In the genomic region with DNA sequence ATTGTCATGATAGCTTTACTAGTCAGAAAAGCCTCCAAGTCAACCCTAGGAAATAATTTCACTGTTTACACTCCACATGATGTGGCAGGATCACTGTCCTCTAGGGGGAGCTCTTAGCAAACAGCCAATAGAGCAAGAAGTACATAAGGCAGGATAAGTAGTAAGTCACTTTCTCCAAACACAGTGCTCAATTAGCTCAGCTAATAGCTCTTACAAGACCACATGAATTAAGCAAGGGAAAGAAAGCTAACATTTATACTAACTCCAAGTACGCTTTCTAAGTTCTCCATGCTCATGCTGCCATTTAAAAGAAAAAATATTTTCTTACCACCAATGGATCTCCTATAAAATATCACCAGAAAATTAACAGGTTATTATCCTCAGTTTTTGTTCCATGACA, we compare ENCODE assay signal across 9 cellular contexts.
A peak's percentile ranks its signal among the peaks of the same experiment; 100 is the strongest.
DNase-seq lines count a peak whose midpoint lies in the region; ATAC-seq, FAIRE-seq and TF ChIP-seq lines count a peak whose summit lies in the region.
"Had no signal": no experiment of that assay in that cellular context is flagged by ENCODE, and none has a peak within 500 bp of the region (broad histone marks: within the 10 kb centered on the region; RNA-seq: fewer than 3 reads in every experiment).

No MANE protein-coding gene starts in this region.

- H2AFZ ChIP-seq in H1 (ENCODE audit: low read length) (no peak overlapping the region), neural cell (ENCODE audit: low read depth, low read length) (no peak overlapping the region)

- H2BK5ac ChIP-seq in H1 (ENCODE audit: low read depth, low read length), result no peak overlapping the region

- H2BK15ac ChIP-seq in H1 (ENCODE audit: low read length), result no peak overlapping the region

- POLR2A ChIA-PET in activated B cell treated with CpG ODN at 0.5 μM for 24 hours (lab: Charles Lee) (interaction anchor here (0.9 to 2.0 kb wide), 3 partner anchors 102 to 410 kb away, joined by 3 to 9 read pairs (median 3); partner anchors contain the start of genes CEPT1 and DRAM2), H1 (lab: Charles Lee; ENCODE audit: partially characterized antibody) (no interaction called here)

- H4K20me1 ChIP-seq in H1 (replicated peaks in 1 of 2; ENCODE audit: control insufficient read depth in 1 of 2, insufficient read depth in 2 of 2, low read length in 2 of 2), result no peaks in the 10 kb centered on the region
- H4K20me1 ChIP-seq in neural cell (ENCODE audit: insufficient read depth), result no peaks in the 10 kb centered on the region

- H3K79me2 ChIP-seq in H1 (ENCODE audit: control insufficient read depth in 1 of 2, insufficient read depth in 2 of 2, low read length in 2 of 2) (no peaks in the 10 kb centered on the region), neural cell (replicated peaks; ENCODE audit: insufficient read depth, low read length) (no peaks in the 10 kb centered on the region)

- H3K36me3 ChIP-seq in H1 (ENCODE audit: control insufficient read depth in 2 of 4, insufficient read depth in 4 of 4, low read length in 3 of 4) (no peaks in the 10 kb centered on the region), neural cell (ENCODE audit: insufficient read depth, low read length) (no peaks in the 10 kb centered on the region), vagina (no peaks in the 10 kb centered on the region)

- H3K9ac ChIP-seq in H1 (replicated peaks in 1 of 4; ENCODE audit: extremely low read depth in 1 of 4, low read depth in 3 of 4, low read length in 3 of 4) (no peak overlapping the region), neural cell (ENCODE audit: low read length) (no peak overlapping the region)

- peak; percentile 31 to 49; a peak in 3 of 4 replicates for TF ChIP-seq RAD21 in H1 (IDR thresholded peaks at IDR 0.05 in 1 of 2, conservative IDR thresholded peaks at IDR 0.05 in 1 of 2; ENCODE audit: low read depth in 2 of 2, low read length in 2 of 2)
- no peak for TF ChIP-seq RAD21 in neural cell (conservative IDR thresholded peaks at IDR 0.05)

- H3K23ac ChIP-seq in H1 (ENCODE audit: insufficient read length), result no peak overlapping the region

- H3K9me3 Mint-ChIP-seq in CD14-positive monocyte, result peaks cover 0 to 4% (median 0%) of the 10 kb centered on the region in 7 donors
- no peaks in the 10 kb centered on the region for H3K9me3 Mint-ChIP-seq in activated B cell treated with CpG ODN at 0.5 μM for 24 hours
- H3K9me3 Mint-ChIP-seq: stimulated activated naive CD8-positive, alpha-beta T cell treated with anti-CD3 and anti-CD28 coated beads, Interleukin-15, Interleukin-2, amounts not matched to agents 100 ng/mL and 50 ng/mL, for 24 hours had no signal

- H3K27ac ChIP-seq in H1 (ENCODE audit: low read depth, low read length) (no peak overlapping the region), neural cell (ENCODE audit: low read length) (no peak overlapping the region), vagina (no peak overlapping the region), caudate nucleus (ENCODE audit: low read depth, low read length) (no peak overlapping the region)

- TF ChIP-seq EP300 in H1 (IDR thresholded peaks at IDR 0.05; ENCODE audit: borderline replicate concordance in 1 of 2, low read depth in 2 of 2, low read length in 2 of 2), result no peak
- no peak for TF ChIP-seq EP300 in neural cell (conservative IDR thresholded peaks at IDR 0.05; ENCODE audit: poor library complexity, severe bottlenecking)

- FAIRE-seq in H1 (lab: Jason Lieb, UNC), result peak; percentile 78

- H2BK120ac ChIP-seq in H1 (replicated peaks; ENCODE audit: low read depth, low read length), result no peak overlapping the region

- H3K27me3 ChIP-seq in H1 (replicated peaks in 1 of 4; ENCODE audit: control insufficient read depth in 3 of 4, extremely low read depth in 1 of 4, insufficient read depth in 3 of 4, low read length in 3 of 4) (no peaks in the 10 kb centered on the region), neural cell (ENCODE audit: insufficient read depth, low read depth, low read length) (no peaks in the 10 kb centered on the region), vagina (no peaks in the 10 kb centered on the region)

- H4K91ac ChIP-seq in H1 (replicated peaks; ENCODE audit: insufficient read length, low read length), result no peak overlapping the region

- no peak overlapping the region for H3K18ac ChIP-seq in H1 (ENCODE audit: extremely low read depth, low read length)

- peak; percentile 70 for ATAC-seq in activated B cell treated with CpG ODN at 0.5 μM for 24 hours (ENCODE audit: low read depth)

- H3K79me1 ChIP-seq in H1 (ENCODE audit: low read depth, low read length), result no peaks in the 10 kb centered on the region

- H3K56ac ChIP-seq in H1 (replicated peaks; ENCODE audit: insufficient read length, low read depth, low read length), result no peak overlapping the region

- no peak overlapping the region for H3K14ac ChIP-seq in H1 (ENCODE audit: insufficient read length)

- no peak for DNase-seq in CD14-positive monocyte (ENCODE audit: low spot score)
- peak; percentile 6 for DNase-seq in GM19240 (ENCODE audit: insufficient read length, low spot score)
- DNase-seq in NCI-H2171 treated with DMSO at 0.1 percent for 48 hours (lab: John Stamatoyannopoulos, UW), result peak; percentile 57
- DNase-seq in activated B cell treated with CpG ODN at 0.5 μM for 24 hours, result no peak
- DNase-seq in H1 (ENCODE audit: low read depth in 1 of 2, low spot score in 2 of 2), result peak in 1 of 2 experiments; percentile 53
- no peak for DNase-seq in vagina (ENCODE audit: extremely low spot score in 2 of 2)
- DNase-seq in caudate nucleus (lab: John Stamatoyannopoulos, UW), result no peak

- H3K4me1 Mint-ChIP-seq in CD14-positive monocyte (peaks cover 2% of the 10 kb centered on the region), activated B cell treated with CpG ODN at 0.5 μM for 24 hours (peaks cover 8% of the 10 kb centered on the region)

- H3K36me3 Mint-ChIP-seq in CD14-positive monocyte (no peaks in the 10 kb centered on the region), activated B cell treated with CpG ODN at 0.5 μM for 24 hours (ENCODE audit: low read depth) (no peaks in the 10 kb centered on the region)

- H2BK12ac ChIP-seq in H1 (ENCODE audit: low read depth, low read length), result no peak overlapping the region

- no peak overlapping the region for H2BK20ac ChIP-seq in H1 (ENCODE audit: low read length)

- no peak overlapping the region for H3K27ac Mint-ChIP-seq in CD14-positive monocyte
- H3K27ac Mint-ChIP-seq in activated B cell treated with CpG ODN at 0.5 μM for 24 hours, result no peak overlapping the region
- H3K27ac Mint-ChIP-seq: stimulated activated naive CD8-positive, alpha-beta T cell treated with anti-CD3 and anti-CD28 coated beads, Interleukin-15, Interleukin-2, amounts not matched to agents 100 ng/mL and 50 ng/mL, for 24 hours had no signal

- H4K5ac ChIP-seq in H1 (ENCODE audit: insufficient read length, low read depth, low read length), result no peak overlapping the region

- H3K23me2 ChIP-seq in H1 (ENCODE audit: low read depth, low read length), result no peaks in the 10 kb centered on the region; the same call in 1 of the 2 replicates

- H3K4me1 ChIP-seq in H1 (replicated peaks in 1 of 4; ENCODE audit: control insufficient read depth in 3 of 4, insufficient read depth in 4 of 4, low read length in 3 of 4) (no peaks in the 10 kb centered on the region), vagina (no peaks in the 10 kb centered on the region)

- H3K4me3 ChIP-seq in H1 (ENCODE audit: extremely low read depth in 1 of 4, insufficient read depth in 2 of 4, low read depth in 3 of 4, low read length in 4 of 4) (no peak overlapping the region), neural cell (ENCODE audit: low read length) (no peak overlapping the region), vagina (no peak overlapping the region)

- intact Hi-C loops in CD14-positive monocyte (cut with micrococcal nuclease), result loop anchor here in 1 of 2 donors (5.0 kb wide), 1 partner anchor 372 kb away; no protein-coding TSS in a partner anchor
- intact Hi-C loops in activated B cell treated with CpG ODN at 0.5 μM for 24 hours (cut with micrococcal nuclease), result loop anchor here (1.0 to 5.0 kb wide), 6 partner anchors 97 to 410 kb away; partner anchors contain the start of genes CEPT1 and DRAM2
- intact Hi-C loops in vagina (cut with DNase I), result no loop called here

- no peaks in the 10 kb centered on the region for H3K9me2 ChIP-seq in neural cell (ENCODE audit: insufficient read depth, low read length)

- H2AK5ac ChIP-seq in H1 (ENCODE audit: low read depth, low read length), result no peak overlapping the region

- H3K27me3 Mint-ChIP-seq in CD14-positive monocyte (ENCODE audit: low read depth in 3 of 3), result peaks cover 5 to 13% (median 9%) of the 10 kb centered on the region in 3 donors
- no peaks in the 10 kb centered on the region for H3K27me3 Mint-ChIP-seq in activated B cell treated with CpG ODN at 0.5 μM for 24 hours

- TF ChIP-seq POLR2A in H1 (IDR thresholded peaks at IDR 0.05; ENCODE audit: control extremely low read depth in 1 of 2, low read depth in 2 of 2, low read length in 2 of 2) (no peak), vagina (IDR thresholded peaks at IDR 0.05) (no peak)

- H3F3A ChIP-seq in neural cell (ENCODE audit: insufficient read depth, low read length, poor library complexity, severe bottlenecking), result no peaks in the 10 kb centered on the region

- H3K4me2 ChIP-seq in H1 (ENCODE audit: insufficient read depth in 1 of 2, low read depth in 2 of 2, low read length in 2 of 2), result no peak overlapping the region
- no peak overlapping the region for H3K4me2 ChIP-seq in neural cell (ENCODE audit: low read length)

- no peak overlapping the region for H3K4me3 Mint-ChIP-seq in CD14-positive monocyte
- H3K4me3 Mint-ChIP-seq in activated B cell treated with CpG ODN at 0.5 μM for 24 hours, result no peak overlapping the region
- H3K4me3 Mint-ChIP-seq: stimulated activated naive CD8-positive, alpha-beta T cell treated with anti-CD3 and anti-CD28 coated beads, Interleukin-15, Interleukin-2, amounts not matched to agents 100 ng/mL and 50 ng/mL, for 24 hours had no signal

- TF ChIP-seq CTCF in CD14-positive monocyte (IDR thresholded peaks at IDR 0.05) (peak; percentile 90), activated B cell treated with CpG ODN at 0.5 μM for 24 hours (IDR thresholded peaks at IDR 0.05) (peak; percentile 53), H1 (IDR thresholded peaks at IDR 0.05; ENCODE audit: control extremely low read depth in 1 of 3, insufficient read depth in 1 of 3, low read depth in 1 of 3, low read length in 3 of 3) (peak in 2 of 3 experiments; percentile 61 to 84; a peak in 3 of 4 replicates), neural cell (IDR thresholded peaks at IDR 0.05; ENCODE audit: poor library complexity, severe bottlenecking) (peak; percentile 30), vagina (IDR thresholded peaks at IDR 0.05) (peak in 2 of 3 experiments; percentile 25 to 26)

- 10% methylated on average over 1 of the region's 1 CpG; no CpG with 5 or more reads in 1 of the 2 experiments for WGBS in H1 (ENCODE audit: extremely low coverage in 1 of 2, insufficient coverage in 1 of 2, insufficient read length in 1 of 2, insufficient replicate concordance in 2 of 2, low coverage in 1 of 2, low lambda C conversion rate in 2 of 2, missing lambda C conversion rate in 1 of 2), 2 experiments

- no peak overlapping the region for H3K4ac ChIP-seq in H1 (replicated peaks; ENCODE audit: insufficient read length, low read depth, low read length)

- CTCF ChIA-PET in activated B cell treated with CpG ODN at 0.5 μM for 24 hours (lab: Charles Lee), result interaction anchor here (0.7 to 3.3 kb wide), 42 partner anchors 10 to 739 kb away, joined by 3 to 31 read pairs (median 4); partner anchors contain the start of genes CEPT1 and DRAM2
- CTCF ChIA-PET in H1 (lab: Charles Lee; ENCODE audit: partially characterized antibody), result interaction anchor here (0.5 to 2.6 kb wide), 36 partner anchors 8 to 1101 kb away, joined by 3 to 15 read pairs (median 4); partner anchors contain the start of genes CEPT1 and DRAM2

- no peak overlapping the region for H4K8ac ChIP-seq in H1 (ENCODE audit: extremely low read depth, insufficient read depth, low read length)

- H3K9me3 ChIP-seq in H1 (ENCODE audit: insufficient read depth in 2 of 2, low read depth in 1 of 2, low read length in 1 of 2), result no peaks in the 10 kb centered on the region
- H3K9me3 ChIP-seq in neural cell (ENCODE audit: low read length), result no peaks in the 10 kb centered on the region
- no peaks in the 10 kb centered on the region for H3K9me3 ChIP-seq in vagina

Comparison
In these comparisons a context has a peak if more than half of its experiments do, and no peak if none do; other contexts are left out.
1. DNase-seq: peak in GM19240 (single experiment) and NCI-H2171 treated with DMSO at 0.1 percent for 48 hours (single experiment); none in CD14-positive monocyte (single experiment), activated B cell treated with CpG ODN at 0.5 μM for 24 hours (single experiment), vagina (0 of 2) and caudate nucleus (0 of 61).
2. CTCF ChIP-seq: peak in every context shown above with its lines; median percentile 90 in CD14-positive monocyte; 72 in H1; 53 in activated B cell treated with CpG ODN at 0.5 μM for 24 hours; 30 in neural cell; 26 in vagina.